Comparison of ENCODE assay signal across 19 cellular contexts in genomic region chr5:112238473-112238872, GRCh38.
DNase-seq lines count a peak whose midpoint lies in the region; TF ChIP-seq lines count a peak whose summit lies in the region.
"Had no signal": no experiment of that assay in that cellular context is flagged by ENCODE, and none has a peak within 500 bp of the region (broad histone marks: within the 10 kb centered on the region; RNA-seq: fewer than 3 reads in every experiment).

No MANE protein-coding gene starts in this region.

- H3K4me3 ChIP-seq in NB4 (ENCODE audit: low read depth, low read length) (no peak overlapping the region), testis (no peak overlapping the region)
- H3K4me3 ChIP-seq in CD8-positive, alpha-beta memory T cell (ENCODE audit: low read length), result no peak overlapping the region
- H3K4me3 ChIP-seq: right atrium auricular region had no signal

- H3K27ac Mint-ChIP-seq in CD8-positive, alpha-beta memory T cell, result no peak overlapping the region

- CTCF ChIA-PET in CD8-positive, alpha-beta memory T cell (lab: Charles Lee), result no interaction called here

- peak; percentile 52 for DNase-seq in COR-L47 (lab: John Stamatoyannopoulos, UW)
- DNase-seq in GM10266 (ENCODE audit: extremely low spot score), result no peak
- DNase-seq in NB4 (ENCODE audit: low read depth), result peak; percentile 8
- peak; percentile 8 for DNase-seq in germinal center (ENCODE audit: low spot score)
- DNase-seq in CD8-positive, alpha-beta memory T cell, result no peak
- DNase-seq in amniotic stem cell (lab: John Stamatoyannopoulos, UW), result no peak
- DNase-seq in epidermal melanocyte (ENCODE audit: insufficient read length, low spot score), result no peak
- DNase-seq in testis, result no peak
- DNase-seq: activated CD4-positive, CD25-positive, alpha-beta regulatory T cell; activated naive CD4-positive, alpha-beta T cell; AML-193; cortex of kidney; DMS153; H7; NCI-H1092 treated with DMSO at 0.1 percent for 48 hours; NCI-H510A; stimulated activated CD4-positive, alpha-beta T cell treated with anti-CD3 and anti-CD28 coated beads, Interleukin-1b, Interleukin-23, amount 100 ng/mL, for 48 hours; T-helper 1 cell had no signal

- no peaks in the 10 kb centered on the region for H3K36me3 ChIP-seq in CD8-positive, alpha-beta memory T cell (ENCODE audit: insufficient read depth, low read length)
- H3K36me3 ChIP-seq in testis (ENCODE audit: low read depth, missing control alignments), result no peaks in the 10 kb centered on the region
- H3K36me3 ChIP-seq: right atrium auricular region had no signal

- no peaks in the 10 kb centered on the region for H3K9me3 Mint-ChIP-seq in CD8-positive, alpha-beta memory T cell

- TF ChIP-seq POLR2A in NB4 (IDR thresholded peaks at IDR 0.05; ENCODE audit: extremely low read depth, insufficient read length) (no peak), testis (IDR thresholded peaks at IDR 0.05) (no peak)

- no peaks in the 10 kb centered on the region for H3K4me1 Mint-ChIP-seq in CD8-positive, alpha-beta memory T cell

- POLR2A ChIA-PET in CD8-positive, alpha-beta memory T cell (lab: Charles Lee), result no interaction called here

- H3K27me3 ChIP-seq in CD8-positive, alpha-beta memory T cell (ENCODE audit: insufficient read depth, low read length, poor library complexity, severe bottlenecking), result no peaks in the 10 kb centered on the region
- no peaks in the 10 kb centered on the region for H3K27me3 ChIP-seq in testis
- H3K27me3 ChIP-seq: right atrium auricular region had no signal

- H3K9me3 ChIP-seq in CD8-positive, alpha-beta memory T cell (ENCODE audit: low read length), result no peaks in the 10 kb centered on the region
- no peaks in the 10 kb centered on the region for H3K9me3 ChIP-seq in testis
- H3K9me3 ChIP-seq: right atrium auricular region had no signal

- H3K27ac ChIP-seq in CD8-positive, alpha-beta memory T cell (ENCODE audit: low read depth, low read length), result no peak overlapping the region
- H3K27ac ChIP-seq in testis, result no peak overlapping the region
- H3K27ac ChIP-seq: right atrium auricular region had no signal

- TF ChIP-seq CTCF in GM10266 (IDR thresholded peaks at IDR 0.05; ENCODE audit: control insufficient read depth, insufficient read depth, low read depth, missing control alignments) (peak; percentile 27), NB4 (IDR thresholded peaks at IDR 0.05; ENCODE audit: low read depth, low read length) (no peak), testis (IDR thresholded peaks at IDR 0.05) (no peak)

- H3K27me3 Mint-ChIP-seq in CD8-positive, alpha-beta memory T cell, result peaks cover 2 to 17% of the 10 kb centered on the region in 2 donors

- no peaks in the 10 kb centered on the region for H3K4me1 ChIP-seq in CD8-positive, alpha-beta memory T cell (ENCODE audit: insufficient read depth, low read length)
- H3K4me1 ChIP-seq in testis, result no peaks in the 10 kb centered on the region
- H3K4me1 ChIP-seq: right atrium auricular region had no signal

- no peak overlapping the region for H3K4me3 Mint-ChIP-seq in CD8-positive, alpha-beta memory T cell

- intact Hi-C loops in testis (cut with DNase I; ENCODE audit: low total_unique reads), result no loop called here

- no peaks in the 10 kb centered on the region for H3K36me3 Mint-ChIP-seq in CD8-positive, alpha-beta memory T cell

Comparison
In these comparisons a context has a peak if more than half of its experiments do, and no peak if none do; other contexts are left out.
1. DNase-seq: peak in COR-L47 (single experiment), NB4 (single experiment) and germinal center (single experiment); none in GM10266 (single experiment), CD8-positive, alpha-beta memory T cell (0 of 5), amniotic stem cell (single experiment), epidermal melanocyte (single experiment) and testis (single experiment).